14 cellular contexts compared by ENCODE assay signal in genomic region chr1:212668477-212668876, GRCh38. TPM values are rescaled to one million over a fixed set of nuclear protein-coding genes. Genes with fewer than 3 reads are reported as not detected.
A peak's percentile ranks its signal among the peaks of the same experiment; 100 is the strongest.
DNase-seq lines count a peak whose midpoint lies in the region; ATAC-seq and TF ChIP-seq lines count a peak whose summit lies in the region.
"Had no signal": no experiment of that assay in that cellular context is flagged by ENCODE, and none has a peak within 500 bp of the region (broad histone marks: within the 10 kb centered on the region; RNA-seq: fewer than 3 reads in every experiment).

No MANE protein-coding gene starts in this region.

- no peak for ATAC-seq in stimulated activated memory B cell treated with anti-CD40 and anti-IgM and Interleukin-4, amounts not matched to agents 10 μg/mL and 1 μg/mL and 100 μg/mL, for 72 hours
- ATAC-seq: activated CD8-positive, alpha-beta memory T cell treated with anti-CD3 and anti-CD28 coated beads, Interleukin-2, amount 10 ng/mL, durations not matched to agents 7 days and 5 days; left colon had no signal

- H3K4me2 ChIP-seq in OCI-LY3 (ENCODE audit: low read length), result peak overlapping the region; percentile 46

- H3K36me3 Mint-ChIP-seq in stimulated activated memory B cell treated with anti-CD40 and anti-IgM and Interleukin-4, amounts not matched to agents 10 μg/mL and 1 μg/mL and 100 μg/mL, for 72 hours, result no peaks in the 10 kb centered on the region
- H3K36me3 Mint-ChIP-seq: activated CD8-positive, alpha-beta memory T cell treated with anti-CD3 and anti-CD28 coated beads, Interleukin-2, amount 10 ng/mL, durations not matched to agents 7 days and 5 days; activated naive CD8-positive, alpha-beta T cell treated with anti-CD3 and anti-CD28 coated beads, Interleukin-2, amount 10 ng/mL, durations not matched to agents 7 days and 5 days; CD8-positive, alpha-beta memory T cell had no signal

- H3K27ac ChIP-seq in OCI-LY3 (ENCODE audit: low read length) (no peak overlapping the region), brain microvascular endothelial cell (peak overlapping the region; percentile 96)

- H3K27me3 ChIP-seq in OCI-LY3 (ENCODE audit: low read depth, low read length) (no peaks in the 10 kb centered on the region), brain microvascular endothelial cell (replicated peaks) (no peaks in the 10 kb centered on the region)

- H3K9me3 Mint-ChIP-seq in stimulated activated memory B cell treated with anti-CD40 and anti-IgM and Interleukin-4, amounts not matched to agents 10 μg/mL and 1 μg/mL and 100 μg/mL, for 72 hours, result no peaks in the 10 kb centered on the region
- H3K9me3 Mint-ChIP-seq: activated naive CD8-positive, alpha-beta T cell treated with anti-CD3 and anti-CD28 coated beads, Interleukin-2, amount 10 ng/mL, durations not matched to agents 7 days and 5 days; CD8-positive, alpha-beta memory T cell had no signal

- no peaks in the 10 kb centered on the region for H3K27me3 Mint-ChIP-seq in stimulated activated memory B cell treated with anti-CD40 and anti-IgM and Interleukin-4, amounts not matched to agents 10 μg/mL and 1 μg/mL and 100 μg/mL, for 72 hours
- H3K27me3 Mint-ChIP-seq: activated CD8-positive, alpha-beta memory T cell treated with anti-CD3 and anti-CD28 coated beads, Interleukin-2, amount 10 ng/mL, durations not matched to agents 7 days and 5 days; activated naive CD8-positive, alpha-beta T cell treated with anti-CD3 and anti-CD28 coated beads, Interleukin-2, amount 10 ng/mL, durations not matched to agents 7 days and 5 days had no signal

- H4K20me1 ChIP-seq in OCI-LY3 (ENCODE audit: insufficient read depth, low read length), result no peaks in the 10 kb centered on the region

- H3K36me3 ChIP-seq in OCI-LY3 (replicated peaks; ENCODE audit: low read depth, low read length) (no peaks in the 10 kb centered on the region), brain microvascular endothelial cell (replicated peaks) (no peaks in the 10 kb centered on the region)

- peaks cover 77% of the 10 kb centered on the region for H3K4me1 ChIP-seq in OCI-LY3 (ENCODE audit: low read length)

- no peak overlapping the region for H3K4me3 ChIP-seq in OCI-LY3 (ENCODE audit: low read length)
- no peak overlapping the region for H3K4me3 ChIP-seq in brain microvascular endothelial cell (ENCODE audit: low read depth, low read length)

- no peak overlapping the region for H2AFZ ChIP-seq in OCI-LY3 (ENCODE audit: low read depth, low read length)

- in situ Hi-C loops in brain microvascular endothelial cell (cut with HindIII; ENCODE audit: low pct_ligation_motif_present, low sequenced_read_pairs), result no loop called here

- peaks cover 60% of the 10 kb centered on the region for H3K4me1 Mint-ChIP-seq in stimulated activated memory B cell treated with anti-CD40 and anti-IgM and Interleukin-4, amounts not matched to agents 10 μg/mL and 1 μg/mL and 100 μg/mL, for 72 hours

- H3K4me3 Mint-ChIP-seq in stimulated activated memory B cell treated with anti-CD40 and anti-IgM and Interleukin-4, amounts not matched to agents 10 μg/mL and 1 μg/mL and 100 μg/mL, for 72 hours, result no peak overlapping the region
- H3K4me3 Mint-ChIP-seq: activated CD8-positive, alpha-beta memory T cell treated with anti-CD3 and anti-CD28 coated beads, Interleukin-2, amount 10 ng/mL, durations not matched to agents 7 days and 5 days; activated naive CD8-positive, alpha-beta T cell treated with anti-CD3 and anti-CD28 coated beads, Interleukin-2, amount 10 ng/mL, durations not matched to agents 7 days and 5 days had no signal

- no peak for TF ChIP-seq CTCF in OCI-LY3 (IDR thresholded peaks at IDR 0.05; ENCODE audit: low read depth, low read length)
- TF ChIP-seq CTCF in brain microvascular endothelial cell (IDR thresholded peaks at IDR 0.05; ENCODE audit: low read depth, low read length, missing control alignments), result no peak

- H3K9me3 ChIP-seq in OCI-LY3 (ENCODE audit: insufficient read depth, low read length), result no peaks in the 10 kb centered on the region

- H3K27ac Mint-ChIP-seq in stimulated activated memory B cell treated with anti-CD40 and anti-IgM and Interleukin-4, amounts not matched to agents 10 μg/mL and 1 μg/mL and 100 μg/mL, for 72 hours, result peak overlapping the region; percentile 70
- H3K27ac Mint-ChIP-seq: CD8-positive, alpha-beta memory T cell had no signal

- H3K9ac ChIP-seq in OCI-LY3 (ENCODE audit: low read length), result no peak overlapping the region; the same call in 1 of the 2 replicates

- no peaks in the 10 kb centered on the region for H3K79me2 ChIP-seq in OCI-LY3 (ENCODE audit: low read length)

- DNase-seq in brain microvascular endothelial cell (no peak), mesenteric fat pad (ENCODE audit: low spot score) (peak; percentile 53), A172 (ENCODE audit: low spot score) (no peak), DMS 273 (lab: John Stamatoyannopoulos, UW; ENCODE audit: unreplicated experiment) (no peak), DMS79 treated with DMSO at 0.1 percent for 48 hours (lab: John Stamatoyannopoulos, UW) (no peak)
- no peak for DNase-seq in activated CD8-positive, alpha-beta memory T cell treated with anti-CD3 and anti-CD28 coated beads for 24 hours
- DNase-seq: activated CD8-positive, alpha-beta memory T cell treated with anti-CD3 and anti-CD28 coated beads, Interleukin-2, amount 10 ng/mL, durations not matched to agents 7 days and 5 days; activated naive CD8-positive, alpha-beta T cell treated with anti-CD3 and anti-CD28 coated beads, Interleukin-2, amount 10 ng/mL, durations not matched to agents 7 days and 5 days; CD8-positive, alpha-beta memory T cell; left colon; posterior cingulate gyrus; SHP77 treated with DMSO at 0.1 percent for 48 hours had no signal

RNA-seq across cellular contexts. Expression of gene BATF3, which starts 31.2 kb away (rescaled TPM):
- 18.8 TPM for total RNA-seq in mesenteric fat pad
- total RNA-seq in A172 (2014; rRNA removed; shearing (Covaris generic)), result 1.6 and 2.1 TPM in 2 replicates

RNA-seq across cellular contexts. Expression of gene ATF3, which starts 59.9 kb away (rescaled TPM):
- 113 TPM for total RNA-seq in mesenteric fat pad
- total RNA-seq in A172 (2014; rRNA removed; shearing (Covaris generic)), result 0.86 and 1.0 TPM in 2 replicates

Comparison
In these comparisons a context has a peak if more than half of its experiments do, and no peak if none do; other contexts are left out.
1. RNA of gene ATF3, which starts 59.9 kb away (total RNA-seq): 113 TPM in mesenteric fat pad (single experiment); 0.86 to 1.0 TPM in A172; every median in the first group is over 10 times any median in the second.